21 cellular contexts compared by ENCODE assay signal in genomic region chrX:31316340-31316991, GRCh38.
DNase-seq lines count a peak whose midpoint lies in the region; ATAC-seq and TF ChIP-seq lines count a peak whose summit lies in the region.
"Had no signal": no experiment of that assay in that cellular context is flagged by ENCODE, and none has a peak within 500 bp of the region (broad histone marks: within the 10 kb centered on the region; RNA-seq: fewer than 3 reads in every experiment).

No MANE protein-coding gene starts in this region.

- TF ChIP-seq RAD21 in liver (IDR thresholded peaks at IDR 0.05): peak in 1 of 2 donors; percentile 17

- ATAC-seq in GM19395 (IDR thresholded peaks at IDR 0.05; ENCODE audit: unreplicated experiment): peak; percentile 62
- ATAC-seq in activated T-cell treated with anti-CD3 and anti-CD28 coated beads, Interleukin-2, amount 50 U/mL, for 4 hours: no peak
- ATAC-seq in GM21515 (IDR thresholded peaks at IDR 0.05; ENCODE audit: unreplicated experiment): no peak

- H3K4me1 Mint-ChIP-seq in activated T-cell treated with anti-CD3 and anti-CD28 coated beads, Interleukin-2, amount 50 U/mL, for 4 hours (ENCODE audit: low read depth): no peaks in the 10 kb centered on the region
- H3K4me1 Mint-ChIP-seq: CD4-positive, alpha-beta memory T cell had no signal

- intact Hi-C loops in thyroid gland (cut with DNase I): no loop called here

- DNase-seq in NCI-H1092 treated with DMSO at 0.1 percent for 48 hours (lab: John Stamatoyannopoulos, UW) (peak; percentile 6), NCI-H1092 (lab: John Stamatoyannopoulos, UW) (no peak), NCI-H69 (lab: John Stamatoyannopoulos, UW) (peak; percentile 2), thyroid gland (no peak)
- DNase-seq in activated T-cell treated with anti-CD3 and anti-CD28 coated beads, Interleukin-2, amount 50 U/mL, for 4 hours: no peak
- DNase-seq: 8988T; CD4-positive, alpha-beta memory T cell; GOT3; HCEC 1CT; IMR-90; NCI-H1105 treated with DMSO at 0.1 percent for 48 hours; NCI-H2081 treated with DMSO at 0.1 percent for 48 hours; NCI-H446; NCI-H526; Peyer's patch; T-helper 1 cell had no signal

- H3K36me3 Mint-ChIP-seq in activated T-cell treated with anti-CD3 and anti-CD28 coated beads, Interleukin-2, amount 50 U/mL, for 4 hours (ENCODE audit: insufficient read depth): no peaks in the 10 kb centered on the region
- H3K36me3 Mint-ChIP-seq: CD4-positive, alpha-beta memory T cell had no signal

- H3K9ac ChIP-seq in liver (ENCODE audit: low read depth in 1 of 2, low read length in 2 of 2): no peak overlapping the region
- H3K9ac ChIP-seq: BLaER1 treated with 17β-estradiol and CSF1 and Interleukin-3, amounts not matched to agents 10 nM and 100 nM; KMS-11 had no signal

- H3K4me3 ChIP-seq in liver (ENCODE audit: low read depth in 1 of 3, low read length in 3 of 3): no peak overlapping the region
- no peak overlapping the region for H3K4me3 ChIP-seq in thyroid gland (replicated peaks in 1 of 3)
- H3K4me3 ChIP-seq: BLaER1 treated with 17β-estradiol and CSF1 and Interleukin-3, amounts not matched to agents 10 nM and 100 nM; Peyer's patch had no signal

- H3K9me3 ChIP-seq in liver (ENCODE audit: control insufficient read depth in 4 of 4, low read length in 3 of 4) (no peaks in the 10 kb centered on the region), thyroid gland (no peaks in the 10 kb centered on the region)
- H3K9me3 ChIP-seq: Peyer's patch had no signal

- H3K9me3 Mint-ChIP-seq in activated T-cell treated with anti-CD3 and anti-CD28 coated beads, Interleukin-2, amount 50 U/mL, for 4 hours: no peaks in the 10 kb centered on the region

- H3K27ac ChIP-seq in liver (ENCODE audit: low read depth in 1 of 2, low read length in 2 of 2): no peak overlapping the region
- no peak overlapping the region for H3K27ac ChIP-seq in thyroid gland
- H3K27ac ChIP-seq: BLaER1 treated with 17β-estradiol and CSF1 and Interleukin-3, amounts not matched to agents 10 nM and 100 nM; KMS-11; Peyer's patch had no signal

- no peaks in the 10 kb centered on the region for H3K27me3 Mint-ChIP-seq in activated T-cell treated with anti-CD3 and anti-CD28 coated beads, Interleukin-2, amount 50 U/mL, for 4 hours (ENCODE audit: low read depth)

- no peak for TF ChIP-seq POLR2A in thyroid gland (IDR thresholded peaks at IDR 0.05)

- TF ChIP-seq CTCF in liver (IDR thresholded peaks at IDR 0.05; ENCODE audit: low read depth, low read length, missing input control) (no peak), thyroid gland (IDR thresholded peaks at IDR 0.05) (no peak)

- no peak overlapping the region for H3K4me3 Mint-ChIP-seq in activated T-cell treated with anti-CD3 and anti-CD28 coated beads, Interleukin-2, amount 50 U/mL, for 4 hours
- H3K4me3 Mint-ChIP-seq: CD4-positive, alpha-beta memory T cell had no signal

- H3K4me1 ChIP-seq in liver (ENCODE audit: control insufficient read depth in 4 of 4, insufficient read depth in 4 of 4, low read length in 3 of 4): peaks cover 0 to 21% (median 12%) of the 10 kb centered on the region in 4 donors
- no peaks in the 10 kb centered on the region for H3K4me1 ChIP-seq in thyroid gland
- H3K4me1 ChIP-seq: Peyer's patch had no signal

- 25% methylated on average over 2 of the region's 2 CpGs for WGBS in liver
- WGBS in thyroid gland, 2 donors: 86 to 88% methylated on average over 2 of the region's 2 CpGs

- no peaks in the 10 kb centered on the region for H3K27me3 ChIP-seq in liver (ENCODE audit: control insufficient read depth in 4 of 4, insufficient read depth in 4 of 4, low read length in 3 of 4)
- H3K27me3 ChIP-seq in thyroid gland: no peaks in the 10 kb centered on the region
- H3K27me3 ChIP-seq: Peyer's patch had no signal

- H3K36me3 ChIP-seq in liver (ENCODE audit: control insufficient read depth in 4 of 4, insufficient read depth in 3 of 4, low read depth in 1 of 4, low read length in 3 of 4): no peaks in the 10 kb centered on the region
- no peaks in the 10 kb centered on the region for H3K36me3 ChIP-seq in thyroid gland
- H3K36me3 ChIP-seq: BLaER1 treated with 17β-estradiol and CSF1 and Interleukin-3, amounts not matched to agents 10 nM and 100 nM; Peyer's patch had no signal

TF ChIP-seq in liver, 16 proteins besides CTCF, POLR2A, EP300 and RAD21:
- TF ChIP-seq GABPA (IDR thresholded peaks at IDR 0.05 in 1 of 2, conservative IDR thresholded peaks at IDR 0.05 in 1 of 2) (no peak), ZBTB33 (IDR thresholded peaks at IDR 0.05) (no peak), NR2F2 (IDR thresholded peaks at IDR 0.05) (no peak), HNF4A (conservative IDR thresholded peaks at IDR 0.05) (peak; percentile 44 to 62), EGR1 (IDR thresholded peaks at IDR 0.05; ENCODE audit: low read depth in 2 of 2) (no peak), RXRA (IDR thresholded peaks at IDR 0.05) (peak; percentile 20 to 32)

Comparison
In these comparisons a context has a peak if more than half of its experiments do, and no peak if none do; other contexts are left out.
1. DNase-seq: peak in NCI-H1092 treated with DMSO at 0.1 percent for 48 hours (single experiment) and NCI-H69 (single experiment); none in NCI-H1092 (single experiment), activated T-cell treated with anti-CD3 and anti-CD28 coated beads, Interleukin-2, amount 50 U/mL, for 4 hours (single experiment) and thyroid gland (0 of 2).